In the genomic region with DNA sequence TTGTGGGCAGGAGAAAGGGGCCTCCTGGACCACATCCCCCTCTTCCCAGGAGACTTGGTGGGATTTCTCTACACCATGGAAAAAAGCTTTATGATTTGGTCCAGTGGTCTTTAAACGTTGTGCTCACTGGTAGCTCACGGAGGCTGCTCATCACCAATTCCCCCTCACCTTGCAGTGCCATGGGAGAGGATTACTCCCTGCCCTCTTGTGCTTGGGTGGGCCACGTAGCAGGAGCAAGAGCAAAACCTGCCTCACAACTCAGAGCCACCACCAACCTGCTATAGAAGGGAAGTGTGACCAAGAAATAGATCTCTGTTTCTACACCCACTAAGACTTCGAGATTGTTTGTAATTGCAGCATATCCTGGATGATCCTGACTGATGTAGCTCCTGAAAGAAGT, we compare ENCODE assay signal across 25 cellular contexts.
"Had no signal": no experiment of that assay in that cellular context is flagged by ENCODE, and none has a peak within 500 bp of the region (broad histone marks: within the 10 kb centered on the region; RNA-seq: fewer than 3 reads in every experiment).

No MANE protein-coding gene starts in this region.

- DNase-seq: naive B cell; naive thymus-derived CD8-positive, alpha-beta T cell; nephron progenitor cell; occipital lobe; pancreas; psoas muscle; right cardiac atrium; right lobe of liver; sigmoid colon; small intestine; stimulated activated CD4-positive, alpha-beta T cell treated with anti-CD3 and anti-CD28 coated beads, Interleukin-12 subunit alpha, Interleukin-12 subunit beta, amount 100 ng/mL, for 4 hours; stimulated activated CD4-positive, alpha-beta T cell treated with anti-CD3 and anti-CD28 coated beads, Interleukin-1b, Interleukin-23, amount 100 ng/mL, for 48 hours; stimulated activated CD4-positive, alpha-beta T cell treated with anti-CD3 and anti-CD28 coated beads, Interleukin-4, amount 100 ng/mL, for 1 hour; stimulated activated CD4-positive, alpha-beta T cell treated with anti-CD3 and anti-CD28 coated beads, Interleukin-4, amount 100 ng/mL, for 4 hours; stimulated activated CD8-positive, alpha-beta memory T cell treated with anti-CD3 and anti-CD28 coated beads, Interleukin-4, amount 100 ng/mL, for 48 hours; stimulated activated naive CD4-positive, alpha-beta T cell; stimulated activated naive CD8-positive, alpha-beta T cell treated with anti-CD3 and anti-CD28 coated beads, Interleukin-15, amount 100 ng/mL, for 72 hours; stimulated activated naive CD8-positive, alpha-beta T cell treated with anti-CD3 and anti-CD28 coated beads, Interleukin-15, Interleukin-2, amounts not matched to agents 100 U/mL and 50 U/mL, for 24 hours; substantia nigra; testis; tibial artery; transverse colon; upper lobe of right lung; uterus had no signal

- H3K36me3 ChIP-seq: pancreas, right lobe of liver, sigmoid colon, suprapubic skin, tibial artery, transverse colon, upper lobe of right lung, uterus had no signal

- H3K27ac ChIP-seq: pancreas, psoas muscle, right lobe of liver, sigmoid colon, suprapubic skin, testis, tibial artery, transverse colon, upper lobe of right lung, uterus had no signal

- H3K9me3 ChIP-seq: pancreas, psoas muscle, right lobe of liver, sigmoid colon, suprapubic skin, testis, tibial artery, transverse colon, upper lobe of right lung, uterus had no signal

- H3K4me3 ChIP-seq: pancreas, psoas muscle, right lobe of liver, sigmoid colon, suprapubic skin, testis, tibial artery, transverse colon, upper lobe of right lung, uterus had no signal

- H3K4me1 ChIP-seq: pancreas, psoas muscle, right lobe of liver, sigmoid colon, suprapubic skin, testis, tibial artery, upper lobe of right lung, uterus had no signal

- H3K27me3 ChIP-seq: right lobe of liver, testis, uterus had no signal
